ENCODE assay signal across 1 cellular context in genomic region chr1:159861218-159861617, GRCh38.
TF ChIP-seq lines count a peak whose summit lies in the region.

No MANE protein-coding gene starts in this region.

TF ChIP-seq in GM23338, 12 proteins besides CTCF, POLR2A, EP300 and RAD21:
- TF ChIP-seq POLR2AphosphoS5 (IDR thresholded peaks at IDR 0.05; ENCODE audit: low read depth) (no peak), EZH2phosphoT487 (IDR thresholded peaks at IDR 0.05; ENCODE audit: unreplicated experiment) (no peak), JUNB (IDR thresholded peaks at IDR 0.05; ENCODE audit: unreplicated experiment) (no peak), EZH2 (IDR thresholded peaks at IDR 0.05; ENCODE audit: low read depth, unreplicated experiment) (no peak), ETS1 (IDR thresholded peaks at IDR 0.05) (no peak), ZNF114 (CRISPR knock-in tag; IDR thresholded peaks at IDR 0.05) (no peak), NANOG (IDR thresholded peaks at IDR 0.05; ENCODE audit: borderline replicate concordance) (no peak), CREB1 (CRISPR knock-in tag; IDR thresholded peaks at IDR 0.05; ENCODE audit: low read depth) (no peak), ZNF331 (CRISPR knock-in tag; IDR thresholded peaks at IDR 0.05; ENCODE audit: low read depth) (no peak), REST (IDR thresholded peaks at IDR 0.05; ENCODE audit: unreplicated experiment) (no peak), ZNF462 (CRISPR knock-in tag; IDR thresholded peaks at IDR 0.05) (no peak), STAT1 (IDR thresholded peaks at IDR 0.05; ENCODE audit: unreplicated experiment) (no peak)
TF ChIP-seq in GM23338: peak in this region for 0.
